ENCODE assay signal across 7 cellular contexts in genomic region chr19:58182577-58182988, GRCh38. TPM values are rescaled to one million over a fixed set of nuclear protein-coding genes. Genes with fewer than 3 reads are reported as not detected.
DNase-seq lines count a peak whose midpoint lies in the region; ATAC-seq, FAIRE-seq and TF ChIP-seq lines count a peak whose summit lies in the region.

No MANE protein-coding gene starts in this region.

- peaks cover 10% of the 10 kb centered on the region for H3K79me2 ChIP-seq in HepG2 (ENCODE audit: insufficient read depth, low read length)

- FAIRE-seq in HepG2 (lab: Jason Lieb, UNC), result no peak

- POLR2A ChIA-PET in HepG2 (lab: Yijun Ruan, JAX), result interaction anchor here (0.6 to 1.9 kb wide), 14 partner anchors 28 to 777 kb away, joined by 3 to 16 read pairs (median 5); partner anchors contain the start of genes ERVK3-1, ZNF497, ZNF544 and ZNF584

- H3K9me3 ChIP-seq in adrenal gland (replicated peaks in 1 of 3), result peaks cover 0 to 85% (median 2%) of the 10 kb centered on the region in 3 donors
- peaks cover 65% of the 10 kb centered on the region for H3K9me3 ChIP-seq in HepG2 (ENCODE audit: low read length)

- TF ChIP-seq RAD21 in HepG2 (CRISPR knock-in tag; IDR thresholded peaks at IDR 0.05), result no peak

- TF ChIP-seq CTCF in adrenal gland (IDR thresholded peaks at IDR 0.05) (no peak), HepG2 (CRISPR knock-in tag; IDR thresholded peaks at IDR 0.05) (no peak)

- H3K27me3 ChIP-seq in adrenal gland (no peaks in the 10 kb centered on the region), HepG2 (ENCODE audit: control insufficient read depth in 1 of 2, insufficient read depth in 2 of 2, low read length in 2 of 2) (no peaks in the 10 kb centered on the region; a peak in 1 of 5 replicates)

- no peak for ATAC-seq in HepG2
- ATAC-seq in GM21423 (IDR thresholded peaks at IDR 0.05; ENCODE audit: unreplicated experiment), result no peak

- H4K20me1 ChIP-seq in HepG2 (ENCODE audit: insufficient read depth, low read length), result no peaks in the 10 kb centered on the region

- H3K4me3 ChIP-seq in adrenal gland (peak overlapping the region in 2 of 4 donors; percentile 77 to 86), HepG2 (replicated peaks in 1 of 3; ENCODE audit: insufficient read depth in 1 of 3, low read depth in 2 of 3, low read length in 3 of 3) (peak overlapping the region; percentile 61 to 88 (median 77))

- H2AFZ ChIP-seq in HepG2 (ENCODE audit: low read length), result peak overlapping the region; percentile 20

- no TSS peak for BruUV-seq in HepG2 (replicated peaks; lab: Mats Ljungman, UMichigan)

- H3K4me2 ChIP-seq in HepG2 (ENCODE audit: low read depth, low read length), result peak overlapping the region; percentile 93

- H3K9ac ChIP-seq in HepG2 (ENCODE audit: insufficient read depth, low read depth, low read length), result peak overlapping the region; percentile 96

- 4 to 12% (median 5%) methylated on average over 8 to 17 of the region's 17 CpGs for WGBS in adrenal gland, 4 donors
- 6% methylated on average over 17 of the region's 17 CpGs for WGBS in HepG2 (ENCODE audit: low lambda C conversion rate)

- DNase-seq in GM19238 (ENCODE audit: insufficient read length, low spot score) (peak; percentile 85), NCI-H69 (lab: John Stamatoyannopoulos, UW) (peak; percentile 86), adrenal gland (no peak), HepG2 (ENCODE audit: low spot score) (no peak), putamen (ENCODE audit: low spot score) (no peak)
- DNase-seq in stimulated activated CD8-positive, alpha-beta memory T cell treated with anti-CD3 and anti-CD28 coated beads, Interleukin-15, amount 100 ng/mL, for 48 hours (ENCODE audit: low read depth in 2 of 2), result peak; percentile 69 to 78

- TF ChIP-seq EP300 in HepG2 (IDR thresholded peaks at IDR 0.05; ENCODE audit: low read depth in 2 of 2, low read length in 2 of 2) (no peak), HepG2 (CRISPR knock-in tag; IDR thresholded peaks at IDR 0.05; ENCODE audit: borderline replicate concordance) (no peak)

- CTCF ChIA-PET in HepG2 (lab: Yijun Ruan, JAX; ENCODE audit: low intra/inter-chr PET ratio, low total read pairs), result interaction anchor here (1.6 kb wide), 1 partner anchor 128 kb away, joined by 11 read pairs; no protein-coding TSS in a partner anchor

- in situ Hi-C loops in HepG2 (cut with HindIII; ENCODE audit: extremely low pct_ligation_motif_present, low pct_unique_long_range_greater_than_20kb), result loop anchor here (5.0 kb wide), 1 partner anchor 125 kb away; the partner anchor contains the start of gene ERVK3-1

- intact Hi-C loops in adrenal gland (cut with DNase I) (no loop called here), HepG2 (cut with micrococcal nuclease; ENCODE audit: unreplicated experiment) (loop anchor here (5.0 kb wide), 4 partner anchors 45 to 205 kb away; partner anchors contain the start of genes ERVK3-1, RPS5, ZNF544 and ZSCAN22)

- H3K36me3 ChIP-seq in adrenal gland (replicated peaks in 1 of 2), result peaks cover 0 to 6% of the 10 kb centered on the region in 2 donors
- H3K36me3 ChIP-seq in HepG2 (replicated peaks in 1 of 2; ENCODE audit: control insufficient read depth in 1 of 2, insufficient read depth in 2 of 2, low read length in 2 of 2), result peaks cover 16 to 22% of the 10 kb centered on the region in 2 experiments

- H3K4me1 ChIP-seq in adrenal gland (replicated peaks in 1 of 2) (no peaks in the 10 kb centered on the region), HepG2 (ENCODE audit: insufficient read depth, low read length) (peaks cover 12% of the 10 kb centered on the region)

- TF ChIP-seq POLR2A in adrenal gland (IDR thresholded peaks at IDR 0.05) (no peak), HepG2 (IDR thresholded peaks at IDR 0.05; ENCODE audit: insufficient read depth in 1 of 2, low read depth in 2 of 2, low read length in 2 of 2) (no peak)

- peak overlapping the region; percentile 89 to 100 (median 93) for H3K27ac ChIP-seq in adrenal gland
- peak overlapping the region; percentile 100 for H3K27ac ChIP-seq in HepG2 (ENCODE audit: extremely low read length, insufficient read depth, low read length)

RNA-seq across cellular contexts. Expression of gene ZNF274, which starts 0.3 kb away (rescaled TPM):
- 10 to 100 TPM; 20.3 to 34.5 (median 24.4) TPM for total RNA-seq in adrenal gland
- 10 to 100 TPM; 12.4 to 22.2 (median 14.4) TPM for polyA plus RNA-seq in adrenal gland
- total RNA-seq in HepG2 (2016; rRNA removed; fragmentation: Illumina TruSeq; extraction: Trizol), result 17.0 and 23.0 TPM in 2 replicates
- 5.1 and 6.0 TPM in 2 replicates for total RNA-seq in HepG2 (2016; cell fraction: cytosol; rRNA removed; fragmentation: Illumina TruSeq; extraction: Trizol; ENCODE audit: low read depth)
- 18.4 and 20.3 TPM in 2 replicates for total RNA-seq in HepG2 (2016; cell fraction: insoluble cytoplasmic fraction; rRNA removed; fragmentation: Illumina TruSeq; extraction: Trizol)
- 10.2 and 11.1 TPM in 2 replicates for total RNA-seq in HepG2 (2016; cell fraction: membrane; rRNA removed; fragmentation: Illumina TruSeq; extraction: Trizol)
- total RNA-seq in HepG2 (2016; cell fraction: nucleus; rRNA removed; fragmentation: Illumina TruSeq; extraction: Trizol), result 25.3 and 28.4 TPM in 2 replicates
- 16.1 and 21.0 TPM in 2 replicates for polyA plus RNA-seq in HepG2 (2011; rRNA removed)
- 13.9 and 15.9 TPM in 2 replicates for polyA plus RNA-seq in HepG2 (2011; cell fraction: cytosol; rRNA removed)
- polyA plus RNA-seq in HepG2 (2011; cell fraction: nucleus; rRNA removed), result 35.9 and 43.6 TPM in 2 replicates
- polyA plus RNA-seq in HepG2 (2012), result 15.5 and 19.8 TPM in 2 replicates
- polyA plus RNA-seq in HepG2 (2016; cell fraction: cytosol; fragmentation: Illumina TruSeq; extraction: Trizol; ENCODE audit: low read depth), result 1.7 and 1.9 TPM in 2 replicates
- 13.2 and 15.6 TPM in 2 replicates for polyA plus RNA-seq in HepG2 (2016; cell fraction: insoluble cytoplasmic fraction; fragmentation: Illumina TruSeq; extraction: Trizol; ENCODE audit: low read depth)
- polyA plus RNA-seq in HepG2 (2016; cell fraction: membrane; fragmentation: Illumina TruSeq; extraction: Trizol; ENCODE audit: low read depth), result 3.7 and 4.5 TPM in 2 replicates
- 38.7 and 40.7 TPM in 2 replicates for polyA plus RNA-seq in HepG2 (2016; cell fraction: nucleus; fragmentation: Illumina TruSeq; extraction: Trizol; ENCODE audit: insufficient read depth, low read depth)
- polyA minus RNA-seq in HepG2 (2011; rRNA and poly(A)+ RNA removed; ENCODE audit: low replicate concordance), result 20.7 and 49.1 TPM in 2 replicates
- polyA minus RNA-seq in HepG2 (2011; cell fraction: cytosol; rRNA and poly(A)+ RNA removed), result 7.5 and 9.9 TPM in 2 replicates
- polyA minus RNA-seq in HepG2 (2011; cell fraction: nucleus; rRNA and poly(A)+ RNA removed), result 43.8 and 44.7 TPM in 2 replicates

RNA-seq across cellular contexts. Expression of gene ZNF329, which starts 32.0 kb away (rescaled TPM):
- 10 to 100 TPM in 4 of 8 donors, 1 to 10 TPM in 4; 7.4 to 15.1 (median 9.7) TPM for total RNA-seq in adrenal gland
- polyA plus RNA-seq in adrenal gland, result 10 to 100 TPM in 1 of 3 donors, 1 to 10 TPM in 2; 2.7 to 13.4 (median 3.5) TPM
- 9.6 and 11.4 TPM in 2 replicates for total RNA-seq in HepG2 (2016; rRNA removed; fragmentation: Illumina TruSeq; extraction: Trizol)
- total RNA-seq in HepG2 (2016; cell fraction: cytosol; rRNA removed; fragmentation: Illumina TruSeq; extraction: Trizol; ENCODE audit: low read depth), result 3.2 and 3.3 TPM in 2 replicates
- 8.8 and 10.9 TPM in 2 replicates for total RNA-seq in HepG2 (2016; cell fraction: insoluble cytoplasmic fraction; rRNA removed; fragmentation: Illumina TruSeq; extraction: Trizol)
- 6.3 and 7.1 TPM in 2 replicates for total RNA-seq in HepG2 (2016; cell fraction: membrane; rRNA removed; fragmentation: Illumina TruSeq; extraction: Trizol)
- 4.4 and 7.0 TPM in 2 replicates for total RNA-seq in HepG2 (2016; cell fraction: nucleus; rRNA removed; fragmentation: Illumina TruSeq; extraction: Trizol)
- 3.8 and 4.6 TPM in 2 replicates for polyA plus RNA-seq in HepG2 (2011; rRNA removed)
- polyA plus RNA-seq in HepG2 (2011; cell fraction: cytosol; rRNA removed), result 2.2 and 4.1 TPM in 2 replicates
- 1.9 and 2.6 TPM in 2 replicates for polyA plus RNA-seq in HepG2 (2011; cell fraction: nucleus; rRNA removed)
- polyA plus RNA-seq in HepG2 (2012), result 4.6 and 5.2 TPM in 2 replicates
- 0.80 and 1.1 TPM in 2 replicates for polyA plus RNA-seq in HepG2 (2016; cell fraction: cytosol; fragmentation: Illumina TruSeq; extraction: Trizol; ENCODE audit: low read depth)
- 7.3 and 7.6 TPM in 2 replicates for polyA plus RNA-seq in HepG2 (2016; cell fraction: insoluble cytoplasmic fraction; fragmentation: Illumina TruSeq; extraction: Trizol; ENCODE audit: low read depth)
- 3.3 and 3.9 TPM in 2 replicates for polyA plus RNA-seq in HepG2 (2016; cell fraction: membrane; fragmentation: Illumina TruSeq; extraction: Trizol; ENCODE audit: low read depth)
- 6.0 and 7.0 TPM in 2 replicates for polyA plus RNA-seq in HepG2 (2016; cell fraction: nucleus; fragmentation: Illumina TruSeq; extraction: Trizol; ENCODE audit: insufficient read depth, low read depth)
- polyA minus RNA-seq in HepG2 (2011; rRNA and poly(A)+ RNA removed; ENCODE audit: low replicate concordance), result 1.8 and 3.5 TPM in 2 replicates
- 3.0 and 4.4 TPM in 2 replicates for polyA minus RNA-seq in HepG2 (2011; cell fraction: cytosol; rRNA and poly(A)+ RNA removed)
- polyA minus RNA-seq in HepG2 (2011; cell fraction: nucleus; rRNA and poly(A)+ RNA removed), result 3.5 and 7.2 TPM in 2 replicates

RNA-seq across cellular contexts. Expression of gene ZNF544, which starts 46.1 kb away (rescaled TPM):
- total RNA-seq in adrenal gland (100 to 1,000 TPM in 1 of 8 donors, 10 to 100 TPM in 7; 24.6 to 170 (median 31.5) TPM), HepG2 (2016; rRNA removed; fragmentation: Illumina TruSeq; extraction: Trizol) (15.6 and 17.0 TPM in 2 replicates)
- polyA plus RNA-seq in adrenal gland (10 to 100 TPM; 10.8 to 26.5 (median 24.9) TPM), HepG2 (2011; rRNA removed) (13.1 and 14.7 TPM in 2 replicates)
- 9.2 and 13.6 TPM in 2 replicates for total RNA-seq in HepG2 (2016; cell fraction: cytosol; rRNA removed; fragmentation: Illumina TruSeq; extraction: Trizol; ENCODE audit: low read depth)
- 17.3 and 19.7 TPM in 2 replicates for total RNA-seq in HepG2 (2016; cell fraction: insoluble cytoplasmic fraction; rRNA removed; fragmentation: Illumina TruSeq; extraction: Trizol)
- total RNA-seq in HepG2 (2016; cell fraction: membrane; rRNA removed; fragmentation: Illumina TruSeq; extraction: Trizol), result 21.1 and 22.3 TPM in 2 replicates
- 13.5 and 14.8 TPM in 2 replicates for total RNA-seq in HepG2 (2016; cell fraction: nucleus; rRNA removed; fragmentation: Illumina TruSeq; extraction: Trizol)
- 13.6 and 13.7 TPM in 2 replicates for polyA plus RNA-seq in HepG2 (2011; cell fraction: cytosol; rRNA removed)
- polyA plus RNA-seq in HepG2 (2011; cell fraction: nucleus; rRNA removed), result 12.5 and 16.5 TPM in 2 replicates
- 7.2 and 8.7 TPM in 2 replicates for polyA plus RNA-seq in HepG2 (2012)
- polyA plus RNA-seq in HepG2 (2016; cell fraction: cytosol; fragmentation: Illumina TruSeq; extraction: Trizol; ENCODE audit: low read depth), result 10.1 and 14.1 TPM in 2 replicates
- 15.7 and 16.9 TPM in 2 replicates for polyA plus RNA-seq in HepG2 (2016; cell fraction: insoluble cytoplasmic fraction; fragmentation: Illumina TruSeq; extraction: Trizol; ENCODE audit: low read depth)
- polyA plus RNA-seq in HepG2 (2016; cell fraction: membrane; fragmentation: Illumina TruSeq; extraction: Trizol; ENCODE audit: low read depth), result 9.4 and 15.6 TPM in 2 replicates
- polyA plus RNA-seq in HepG2 (2016; cell fraction: nucleus; fragmentation: Illumina TruSeq; extraction: Trizol; ENCODE audit: insufficient read depth, low read depth), result 11.7 and 14.4 TPM in 2 replicates
- 15.6 and 69.8 TPM in 2 replicates for polyA minus RNA-seq in HepG2 (2011; rRNA and poly(A)+ RNA removed; ENCODE audit: low replicate concordance)
- 7.8 and 10.6 TPM in 2 replicates for polyA minus RNA-seq in HepG2 (2011; cell fraction: cytosol; rRNA and poly(A)+ RNA removed)
- 28.8 and 29.2 TPM in 2 replicates for polyA minus RNA-seq in HepG2 (2011; cell fraction: nucleus; rRNA and poly(A)+ RNA removed)

Comparison
In these comparisons a context has a peak if more than half of its experiments do, and no peak if none do; other contexts are left out.
1. DNase-seq: peak in GM19238 (single experiment), NCI-H69 (single experiment) and stimulated activated CD8-positive, alpha-beta memory T cell treated with anti-CD3 and anti-CD28 coated beads, Interleukin-15, amount 100 ng/mL, for 48 hours (2 of 2); none in adrenal gland (0 of 7), HepG2 (single experiment) and putamen (single experiment).